In the genomic region with DNA sequence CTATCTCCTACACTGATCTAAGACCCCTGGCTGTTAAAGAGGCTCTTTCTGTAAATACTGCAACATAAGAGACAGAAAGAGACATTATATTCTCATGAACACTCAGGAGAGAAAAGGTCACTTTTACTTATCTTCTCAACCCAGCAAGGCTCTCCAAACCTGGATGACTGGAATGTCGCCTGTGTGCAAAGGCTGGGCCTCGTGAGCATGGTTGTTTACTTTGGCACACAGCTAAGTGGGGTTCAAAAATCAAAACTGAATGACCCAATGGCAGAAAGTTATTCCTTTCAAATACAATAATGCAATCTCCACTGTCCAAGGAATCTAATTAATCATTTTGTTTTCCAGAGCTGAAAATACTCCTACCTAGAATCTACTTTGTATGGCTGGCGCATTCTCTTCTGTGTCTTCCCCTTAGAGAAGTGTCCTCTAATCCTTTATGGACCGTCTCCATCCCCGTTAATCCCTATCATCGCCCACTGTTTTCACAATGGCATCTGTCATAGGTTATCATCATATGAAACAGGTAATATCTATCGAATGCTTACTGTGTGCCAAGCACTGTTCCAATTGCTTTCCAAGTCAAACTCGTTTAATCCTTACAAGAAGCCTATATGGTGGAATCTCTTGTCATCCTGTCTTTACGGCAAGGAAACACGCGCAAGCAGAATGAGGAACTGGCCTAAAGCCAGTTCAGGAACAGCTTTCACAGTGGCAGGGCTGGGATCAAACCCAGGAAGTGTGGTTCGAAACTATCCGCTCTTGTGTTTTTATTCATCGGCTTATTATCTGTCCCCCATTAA, we compare ENCODE assay signal across 8 cellular contexts. TPM values are rescaled to one million over a fixed set of nuclear protein-coding genes. Genes with fewer than 3 reads are reported as not detected.
DNase-seq lines count a peak whose midpoint lies in the region; ATAC-seq and TF ChIP-seq lines count a peak whose summit lies in the region.

No MANE protein-coding gene starts in this region.

- H3K36me3 ChIP-seq in HEK293 (ENCODE audit: control insufficient read depth in 2 of 2, insufficient read depth in 1 of 2, low read length in 2 of 2): peaks cover 0 to 7% of the 10 kb centered on the region in 2 experiments; a peak in 2 of 3 replicates

- peak overlapping the region; percentile 78 for H3K27ac ChIP-seq in 22Rv1
- no peak overlapping the region for H3K27ac ChIP-seq in HEK293 (ENCODE audit: extremely low read depth, low read depth, low read length)

- peak overlapping the region; percentile 46 for H3K27ac Mint-ChIP-seq in activated naive CD8-positive, alpha-beta T cell

- POLR2A ChIA-PET in HEK293 (lab: Yijun Ruan, JAX): no interaction called here

- peaks cover 2% of the 10 kb centered on the region for H3K36me3 Mint-ChIP-seq in activated naive CD8-positive, alpha-beta T cell

- peaks cover 46% of the 10 kb centered on the region for H3K4me1 Mint-ChIP-seq in activated naive CD8-positive, alpha-beta T cell (ENCODE audit: low read depth)

- H3K4me3 ChIP-seq in HEK293 (ENCODE audit: low read depth, low read length): no peak overlapping the region

- no peak for TF ChIP-seq CTCF in 22Rv1 (IDR thresholded peaks at IDR 0.05)
- no peak for TF ChIP-seq CTCF in HEK293 (tag by site-specific recombination; IDR thresholded peaks at IDR 0.05)

- no peaks in the 10 kb centered on the region for H3K27me3 Mint-ChIP-seq in activated naive CD8-positive, alpha-beta T cell

- ATAC-seq in GM18909 (IDR thresholded peaks at IDR 0.05; ENCODE audit: poor library complexity, unreplicated experiment) (no peak), HG03025 (IDR thresholded peaks at IDR 0.05; ENCODE audit: low FRiP score, unreplicated experiment) (no peak), HG02571 (IDR thresholded peaks at IDR 0.05; ENCODE audit: unreplicated experiment) (no peak)

- CTCF ChIA-PET in HEK293 (lab: Yijun Ruan, JAX): no interaction called here

- H3K4me3 Mint-ChIP-seq in activated naive CD8-positive, alpha-beta T cell: peak overlapping the region; percentile 99

- H3K9me3 ChIP-seq in HEK293 (ENCODE audit: control insufficient read depth, insufficient read depth, low read depth, low read length): no peaks in the 10 kb centered on the region

- no peaks in the 10 kb centered on the region for H3K4me1 ChIP-seq in HEK293 (ENCODE audit: control insufficient read depth, insufficient read depth, low read length)

- H3K9me3 Mint-ChIP-seq in activated naive CD8-positive, alpha-beta T cell (ENCODE audit: low read depth): no peaks in the 10 kb centered on the region

- DNase-seq in lung microvascular endothelial cell (ENCODE audit: low read depth in 2 of 2) (peak; percentile 19 to 33), NCI-H526 treated with DMSO at 0.1 percent for 48 hours (lab: John Stamatoyannopoulos, UW) (no peak)

TF ChIP-seq in HEK293, 187 proteins besides CTCF, POLR2A, EP300 and RAD21:
- TF ChIP-seq ZNF10 (tag by site-specific recombination; IDR thresholded peaks at IDR 0.05) (no peak), PRDM1 (tag by site-specific recombination; IDR thresholded peaks at IDR 0.05) (0 out of 2 replicates have a peak, but pooled peaks have one; percentile 12)

RNA-seq across cellular contexts. Expression of a gene that starts 1.3 kb away (rescaled TPM):
- 1.5 and 1.8 TPM in 2 replicates for total RNA-seq in lung microvascular endothelial cell

RNA-seq across cellular contexts. Expression of a gene that starts 32.9 kb away (rescaled TPM):
- total RNA-seq in lung microvascular endothelial cell: 2.6 and 2.8 TPM in 2 replicates

RNA-seq across cellular contexts. Expression of a gene that starts 44.4 kb away (rescaled TPM):
- total RNA-seq in lung microvascular endothelial cell: 7.2 and 15.7 TPM in 2 replicates
